Comparison of ENCODE assay signal across 13 cellular contexts in genomic region chr2:168530980-168531379, GRCh38.
A peak's percentile ranks its signal among the peaks of the same experiment; 100 is the strongest.
DNase-seq lines count a peak whose midpoint lies in the region; ATAC-seq and TF ChIP-seq lines count a peak whose summit lies in the region.
"Had no signal": no experiment of that assay in that cellular context is flagged by ENCODE, and none has a peak within 500 bp of the region (broad histone marks: within the 10 kb centered on the region; RNA-seq: fewer than 3 reads in every experiment).

No MANE protein-coding gene starts in this region.

- peak overlapping the region; percentile 68 for H3K4me2 ChIP-seq in OCI-LY3 (ENCODE audit: low read length)

- peaks cover 10% of the 10 kb centered on the region for H3K36me3 Mint-ChIP-seq in activated T-cell treated with anti-CD3 and anti-CD28 coated beads, Interleukin-2, amount 50 U/mL, for 24 hours (ENCODE audit: low read depth)
- peaks cover 17% of the 10 kb centered on the region for H3K36me3 Mint-ChIP-seq in activated CD8-positive, alpha-beta T cell treated with anti-CD3 and anti-CD28 coated beads for 36 hours (ENCODE audit: low read depth)
- H3K36me3 Mint-ChIP-seq: memory B cell had no signal

- no peak overlapping the region for H3K27ac Mint-ChIP-seq in activated T-cell treated with anti-CD3 and anti-CD28 coated beads, Interleukin-2, amount 50 U/mL, for 24 hours
- H3K27ac Mint-ChIP-seq in activated CD8-positive, alpha-beta T cell treated with anti-CD3 and anti-CD28 coated beads for 36 hours, result no peak overlapping the region
- H3K27ac Mint-ChIP-seq: memory B cell had no signal

- peaks cover 58% of the 10 kb centered on the region for H3K4me1 Mint-ChIP-seq in activated T-cell treated with anti-CD3 and anti-CD28 coated beads, Interleukin-2, amount 50 U/mL, for 24 hours (ENCODE audit: low read depth)
- peaks cover 52% of the 10 kb centered on the region for H3K4me1 Mint-ChIP-seq in activated CD8-positive, alpha-beta T cell treated with anti-CD3 and anti-CD28 coated beads for 36 hours (ENCODE audit: low read depth)

- intact Hi-C loops in activated CD8-positive, alpha-beta T cell treated with anti-CD3 and anti-CD28 coated beads for 36 hours (cut with micrococcal nuclease), result no loop called here

- DNase-seq in GF-D8 (lab: John Stamatoyannopoulos, UW) (peak; percentile 67), iris pigment epithelial cell (ENCODE audit: low read depth) (peak; percentile 64), T-helper 9 cell (no peak)
- no peak for DNase-seq in activated T-cell treated with anti-CD3 and anti-CD28 coated beads, Interleukin-2, amount 50 U/mL, for 24 hours
- no peak for DNase-seq in activated CD8-positive, alpha-beta T cell treated with anti-CD3 and anti-CD28 coated beads for 36 hours
- DNase-seq in activated T-cell treated with anti-CD3 and anti-CD28 coated beads, Interleukin-2, amount 50 U/mL, for 48 hours, result no peak
- DNase-seq: activated T-cell treated with anti-CD3 and anti-CD28 coated beads, Interleukin-2, amount 50 U/mL, for 4 hours; effector CD8-positive, alpha-beta T cell; Karpas-422; stimulated activated CD4-positive, alpha-beta T cell treated with anti-CD3 and anti-CD28 coated beads, Interleukin-4, amount 100 ng/mL, for 24 hours had no signal

- peaks cover 38% of the 10 kb centered on the region for H3K79me2 ChIP-seq in OCI-LY3 (ENCODE audit: low read length)

- no peaks in the 10 kb centered on the region for H3K9me3 ChIP-seq in OCI-LY3 (ENCODE audit: insufficient read depth, low read length)

- H3K9ac ChIP-seq in OCI-LY3 (ENCODE audit: low read length), result 0 out of 2 replicates have a peak overlapping the region, but pooled peaks have one; percentile 15

- CTCF ChIA-PET in activated CD8-positive, alpha-beta T cell treated with anti-CD3 and anti-CD28 coated beads for 36 hours (lab: Charles Lee), result no interaction called here

- peak; percentile 50 for ATAC-seq in GM21723 (IDR thresholded peaks at IDR 0.05; ENCODE audit: unreplicated experiment)
- no peak for ATAC-seq in activated CD8-positive, alpha-beta T cell treated with anti-CD3 and anti-CD28 coated beads for 36 hours
- ATAC-seq: activated T-cell treated with anti-CD3 and anti-CD28 coated beads, Interleukin-2, amount 50 U/mL, for 4 hours had no signal

- peak overlapping the region; percentile 55 for H3K4me3 ChIP-seq in OCI-LY3 (ENCODE audit: low read length)

- peaks cover 4% of the 10 kb centered on the region; the same call in 1 of the 2 replicates for H4K20me1 ChIP-seq in OCI-LY3 (ENCODE audit: insufficient read depth, low read length)

- H3K4me3 Mint-ChIP-seq in activated T-cell treated with anti-CD3 and anti-CD28 coated beads, Interleukin-2, amount 50 U/mL, for 24 hours, result no peak overlapping the region
- H3K4me3 Mint-ChIP-seq in activated CD8-positive, alpha-beta T cell treated with anti-CD3 and anti-CD28 coated beads for 36 hours, result no peak overlapping the region
- H3K4me3 Mint-ChIP-seq: activated T-cell treated with anti-CD3 and anti-CD28 coated beads, Interleukin-2, amount 50 U/mL, for 4 hours; memory B cell had no signal

- POLR2A ChIA-PET in activated CD8-positive, alpha-beta T cell treated with anti-CD3 and anti-CD28 coated beads for 36 hours (lab: Charles Lee), result interaction anchor here (0.7 to 1.5 kb wide), 2 partner anchors 48 to 77 kb away, joined by 3 read pairs; no protein-coding TSS in a partner anchor

- TF ChIP-seq CTCF in OCI-LY3 (IDR thresholded peaks at IDR 0.05; ENCODE audit: low read depth, low read length), result no peak
- no peak for TF ChIP-seq CTCF in activated CD8-positive, alpha-beta T cell treated with anti-CD3 and anti-CD28 coated beads for 36 hours (IDR thresholded peaks at IDR 0.05)

- no peaks in the 10 kb centered on the region for H3K36me3 ChIP-seq in OCI-LY3 (replicated peaks; ENCODE audit: low read depth, low read length)

- H3K27me3 ChIP-seq in OCI-LY3 (ENCODE audit: low read depth, low read length), result no peaks in the 10 kb centered on the region

- H2AFZ ChIP-seq in OCI-LY3 (ENCODE audit: low read depth, low read length), result no peak overlapping the region

- H3K27ac ChIP-seq in OCI-LY3 (ENCODE audit: low read length), result peak overlapping the region; percentile 41

- H3K4me1 ChIP-seq in OCI-LY3 (ENCODE audit: low read length), result peaks cover 58% of the 10 kb centered on the region

- no peaks in the 10 kb centered on the region for H3K27me3 Mint-ChIP-seq in activated T-cell treated with anti-CD3 and anti-CD28 coated beads, Interleukin-2, amount 50 U/mL, for 24 hours
- no peaks in the 10 kb centered on the region for H3K27me3 Mint-ChIP-seq in activated CD8-positive, alpha-beta T cell treated with anti-CD3 and anti-CD28 coated beads for 36 hours
- H3K27me3 Mint-ChIP-seq: memory B cell had no signal

- H3K9me3 Mint-ChIP-seq in activated T-cell treated with anti-CD3 and anti-CD28 coated beads, Interleukin-2, amount 50 U/mL, for 24 hours, result peaks cover 6% of the 10 kb centered on the region
- H3K9me3 Mint-ChIP-seq in activated CD8-positive, alpha-beta T cell treated with anti-CD3 and anti-CD28 coated beads for 36 hours, result peaks cover 7% of the 10 kb centered on the region
- H3K9me3 Mint-ChIP-seq: activated T-cell treated with anti-CD3 and anti-CD28 coated beads, Interleukin-2, amount 50 U/mL, for 4 hours; memory B cell had no signal

Comparison
In these comparisons a context has a peak if more than half of its experiments do, and no peak if none do; other contexts are left out.
1. DNase-seq: peak in GF-D8 (single experiment) and iris pigment epithelial cell (single experiment); none in activated T-cell treated with anti-CD3 and anti-CD28 coated beads, Interleukin-2, amount 50 U/mL, for 24 hours (single experiment), activated CD8-positive, alpha-beta T cell treated with anti-CD3 and anti-CD28 coated beads for 36 hours (single experiment), activated T-cell treated with anti-CD3 and anti-CD28 coated beads, Interleukin-2, amount 50 U/mL, for 48 hours (0 of 2) and T-helper 9 cell (single experiment).